In genomic region chr6:30818426-30818841, GRCh38 we compare ENCODE assay signal across 8 cellular contexts.
DNase-seq lines count a peak whose midpoint lies in the region; ATAC-seq and TF ChIP-seq lines count a peak whose summit lies in the region.

No MANE protein-coding gene starts in this region.

- H2BK5ac ChIP-seq in IMR-90 (ENCODE audit: low read depth, low read length, poor library complexity, severe bottlenecking) = peak overlapping the region; percentile 99

- no peaks in the 10 kb centered on the region for H3K27me3 ChIP-seq in BLaER1 treated with 17β-estradiol and CSF1 and Interleukin-3, amounts not matched to agents 10 nM and 100 nM
- H3K27me3 ChIP-seq in IMR-90 (ENCODE audit: control insufficient read depth, insufficient read depth, low read length) (no peaks in the 10 kb centered on the region), breast epithelium (no peaks in the 10 kb centered on the region)

- H3K36me3 Mint-ChIP-seq in natural killer cell treated with Interleukin-12 subunit alpha and Interleukin-12 subunit beta and Interleukin-15 and Interleukin-18, amount 100 ng/mL, for 72 hours = peaks cover 10% of the 10 kb centered on the region

- TF ChIP-seq POLR2A in IMR-90 (IDR thresholded peaks at IDR 0.05; ENCODE audit: low read depth, low read length) = peak; percentile 23; the same call in 1 of the 2 replicates
- TF ChIP-seq POLR2A in breast epithelium (IDR thresholded peaks at IDR 0.05) = no peak

- H4K8ac ChIP-seq in IMR-90 (ENCODE audit: low read depth in 2 of 2, low read length in 2 of 2) = peak overlapping the region; percentile 23 to 96

- H3K18ac ChIP-seq in IMR-90 (ENCODE audit: low read depth, low read length) = peak overlapping the region; percentile 86

- ATAC-seq in IMR-90 (ENCODE audit: low read depth) (peak; percentile 73), GM21717 (IDR thresholded peaks at IDR 0.05; ENCODE audit: unreplicated experiment) (no peak), HG03354 (IDR thresholded peaks at IDR 0.05; ENCODE audit: poor library complexity, severe bottlenecking, unreplicated experiment) (no peak)
- ATAC-seq in natural killer cell treated with Interleukin-12 subunit alpha and Interleukin-12 subunit beta and Interleukin-15 and Interleukin-18, amount 100 ng/mL, for 72 hours = no peak

- peak overlapping the region; percentile 87 to 92 for H3K27ac Mint-ChIP-seq in natural killer cell treated with Interleukin-12 subunit alpha and Interleukin-12 subunit beta and Interleukin-15 and Interleukin-18, amount 100 ng/mL, for 72 hours

- dilution Hi-C loops in IMR-90 (cut with HindIII; ENCODE audit: low sequenced_read_pairs, unreplicated experiment) = no loop called here

- H3K4me3 ChIP-seq in BLaER1 treated with 17β-estradiol and CSF1 and Interleukin-3, amounts not matched to agents 10 nM and 100 nM = no peak overlapping the region
- no peak overlapping the region for H3K4me3 ChIP-seq in IMR-90 (ENCODE audit: insufficient read depth, low read depth, low read length)
- H3K4me3 ChIP-seq in breast epithelium = no peak overlapping the region

- H3K9ac ChIP-seq in BLaER1 treated with 17β-estradiol and CSF1 and Interleukin-3, amounts not matched to agents 10 nM and 100 nM = peak overlapping the region in 4 of 11 experiments; percentile 28 to 77 (median 67); a peak in 7 of 22 replicates
- peak overlapping the region; percentile 53 for H3K9ac ChIP-seq in IMR-90 (ENCODE audit: low read depth, low read length)

- 60% methylated on average over 2 of the region's 3 CpGs; no CpG with 5 or more reads in 1 of the 2 experiments for WGBS in IMR-90 (ENCODE audit: extremely low coverage in 2 of 2, insufficient read length in 1 of 2), 2 experiments

- H3K23ac ChIP-seq in IMR-90 (ENCODE audit: low read depth, low read length) = peak overlapping the region; percentile 96

- no peak for TF ChIP-seq CTCF in IMR-90 (conservative IDR thresholded peaks at IDR 0.05; ENCODE audit: low read depth, low read length)
- TF ChIP-seq CTCF in breast epithelium (IDR thresholded peaks at IDR 0.05) = no peak

- H4K5ac ChIP-seq in IMR-90 (ENCODE audit: low read depth, low read length) = peak overlapping the region; percentile 87; the same call in 1 of the 2 replicates

- H3K4me1 Mint-ChIP-seq in natural killer cell treated with Interleukin-12 subunit alpha and Interleukin-12 subunit beta and Interleukin-15 and Interleukin-18, amount 100 ng/mL, for 72 hours (ENCODE audit: low read depth in 2 of 2) = peaks cover 66 to 71% of the 10 kb centered on the region in 2 donors

- intact Hi-C loops in IMR-90 (cut with micrococcal nuclease) = loop anchor here (1.0 kb wide), 1 partner anchor 66 kb away; no protein-coding TSS in a partner anchor
- intact Hi-C loops in breast epithelium (cut with DNase I; ENCODE audit: low total_unique reads) = loop anchor here (10.0 kb wide), 1 partner anchor 54 kb away; no protein-coding TSS in a partner anchor

- H3K4me3 Mint-ChIP-seq in natural killer cell treated with Interleukin-12 subunit alpha and Interleukin-12 subunit beta and Interleukin-15 and Interleukin-18, amount 100 ng/mL, for 72 hours = peak overlapping the region; percentile 86

- peak overlapping the region; percentile 88; the same call in 2 of the 3 replicates for H2BK15ac ChIP-seq in IMR-90 (ENCODE audit: low read depth, low read length)

- H2BK120ac ChIP-seq in IMR-90 (ENCODE audit: low read depth, low read length) = peak overlapping the region; percentile 97

- BruUV-seq in IMR-90 (replicated peaks; lab: Mats Ljungman, UMichigan) = no TSS peak

- H3K27me3 Mint-ChIP-seq in natural killer cell treated with Interleukin-12 subunit alpha and Interleukin-12 subunit beta and Interleukin-15 and Interleukin-18, amount 100 ng/mL, for 72 hours = no peaks in the 10 kb centered on the region

- DNase-seq in IMR-90 = peak; percentile 92
- no peak for DNase-seq in breast epithelium (ENCODE audit: low spot score in 2 of 2)
- DNase-seq in natural killer cell treated with Interleukin-12 subunit alpha and Interleukin-12 subunit beta and Interleukin-15 and Interleukin-18, amount 100 ng/mL, for 72 hours (ENCODE audit: low spot score) = no peak
- DNase-seq in medulla oblongata (ENCODE audit: extremely low spot score) = no peak
- no peak for DNase-seq in NCI-H510A treated with DMSO at 0.1 percent for 48 hours (lab: John Stamatoyannopoulos, UW)

- TF ChIP-seq RAD21 in IMR-90 (IDR thresholded peaks at IDR 0.05; ENCODE audit: low read length) = no peak

- H3K4me1 ChIP-seq in BLaER1 treated with 17β-estradiol and CSF1 and Interleukin-3, amounts not matched to agents 10 nM and 100 nM = peaks cover 15 to 99% (median 72%) of the 10 kb centered on the region in 10 experiments
- peaks cover 32% of the 10 kb centered on the region for H3K4me1 ChIP-seq in IMR-90 (ENCODE audit: control insufficient read depth, insufficient read depth, low read length)
- no peaks in the 10 kb centered on the region for H3K4me1 ChIP-seq in breast epithelium

- H3K9me1 ChIP-seq in IMR-90 (ENCODE audit: insufficient read depth, low read length) = peaks cover 32% of the 10 kb centered on the region

- H3K9me3 Mint-ChIP-seq in natural killer cell treated with Interleukin-12 subunit alpha and Interleukin-12 subunit beta and Interleukin-15 and Interleukin-18, amount 100 ng/mL, for 72 hours = no peaks in the 10 kb centered on the region

- H2AK5ac ChIP-seq in IMR-90 (ENCODE audit: low read depth, low read length) = peak overlapping the region; percentile 87

- peak overlapping the region; percentile 99 for H2BK20ac ChIP-seq in IMR-90 (ENCODE audit: low read depth, low read length)

- peak overlapping the region; percentile 96 for H4K91ac ChIP-seq in IMR-90 (ENCODE audit: insufficient read depth, low read depth, low read length)

- peak overlapping the region in 7 of 11 experiments; percentile 12 to 84 (median 73); a peak in 12 of 22 replicates for H3K4me2 ChIP-seq in BLaER1 treated with 17β-estradiol and CSF1 and Interleukin-3, amounts not matched to agents 10 nM and 100 nM
- peak overlapping the region; percentile 14; the same call in 1 of the 2 replicates for H3K4me2 ChIP-seq in IMR-90 (ENCODE audit: low read depth, low read length)

- in situ Hi-C loops in IMR-90 (cut with MboI; ENCODE audit: low sequenced_read_pairs) = loop anchor here (5.0 kb wide), 1 partner anchor 36 kb away; no protein-coding TSS in a partner anchor

- H3K56ac ChIP-seq in IMR-90 (ENCODE audit: extremely low read depth, insufficient read depth, low read length) = peak overlapping the region; percentile 67; the same call in 1 of the 2 replicates

- H2AK9ac ChIP-seq in IMR-90 (replicated peaks; ENCODE audit: low read depth, low read length, poor library complexity) = peak overlapping the region; percentile 8

- H4K20me1 ChIP-seq in BLaER1 treated with 17β-estradiol and CSF1 and Interleukin-3, amounts not matched to agents 10 nM and 100 nM = no peaks in the 10 kb centered on the region
- H4K20me1 ChIP-seq in IMR-90 (ENCODE audit: insufficient read depth, low read length) = no peaks in the 10 kb centered on the region

- H3K4ac ChIP-seq in IMR-90 (ENCODE audit: low read depth, low read length) = peak overlapping the region; percentile 93

- H3K9me3 ChIP-seq in BLaER1 treated with 17β-estradiol and CSF1 and Interleukin-3, amounts not matched to agents 10 nM and 100 nM (replicated peaks in 1 of 11) = peaks cover 0 to 19% (median 0%) of the 10 kb centered on the region in 11 experiments; a peak in 8 of 22 replicates
- H3K9me3 ChIP-seq in IMR-90 (ENCODE audit: control insufficient read depth, insufficient read depth, low read length) (no peaks in the 10 kb centered on the region), breast epithelium (no peaks in the 10 kb centered on the region)

- CTCF ChIA-PET in IMR-90 (lab: Yijun Ruan, JAX) = interaction anchor here (0.6 to 0.8 kb wide), 3 partner anchors 10 to 261 kb away, joined by 3 to 4 read pairs (median 4); no protein-coding TSS in a partner anchor

- POLR2A ChIA-PET in IMR-90 (lab: Charles Lee; ENCODE audit: unreplicated experiment) = interaction anchor here (0.6 to 1.4 kb wide), 2 partner anchors 21 to 74 kb away, joined by 3 read pairs; partner anchors contain the start of gene IER3

- peak overlapping the region in 6 of 11 experiments; percentile 17 to 92 (median 72); a peak in 11 of 22 replicates for H3K27ac ChIP-seq in BLaER1 treated with 17β-estradiol and CSF1 and Interleukin-3, amounts not matched to agents 10 nM and 100 nM
- H3K27ac ChIP-seq in IMR-90 (ENCODE audit: insufficient read depth, low read length) (peak overlapping the region; percentile 79), breast epithelium (peak overlapping the region; percentile 63 to 79)

- peaks cover 3 to 42% of the 10 kb centered on the region in 2 experiments; a peak in 3 of 4 replicates for H3K79me1 ChIP-seq in IMR-90 (ENCODE audit: low read depth in 1 of 2, low read length in 2 of 2)

- H2AFZ ChIP-seq in IMR-90 (replicated peaks; ENCODE audit: low read length, poor library complexity) = peak overlapping the region; percentile 26

- no peaks in the 10 kb centered on the region for H3K36me3 ChIP-seq in BLaER1 treated with 17β-estradiol and CSF1 and Interleukin-3, amounts not matched to agents 10 nM and 100 nM
- H3K36me3 ChIP-seq in IMR-90 (ENCODE audit: control insufficient read depth, insufficient read depth, low read length) (no peaks in the 10 kb centered on the region), breast epithelium (no peaks in the 10 kb centered on the region)

- peak overlapping the region; percentile 95 for H3K14ac ChIP-seq in IMR-90 (replicated peaks; ENCODE audit: low read depth, low read length)

TF ChIP-seq in IMR-90, 13 proteins besides CTCF, POLR2A, EP300 and RAD21:
- peak; percentile 98 for TF ChIP-seq CEBPB (IDR thresholded peaks at IDR 0.05; ENCODE audit: low read depth, low read length)
- 0 out of 2 replicates have a peak, but pooled peaks have one; percentile 12 for TF ChIP-seq SMC3 (IDR thresholded peaks at IDR 0.05; ENCODE audit: low read depth, low read length)
- peak; percentile 30; the same call in 1 of the 2 replicates for TF ChIP-seq BHLHE40 (IDR thresholded peaks at IDR 0.05; ENCODE audit: low read depth, low read length)
- TF ChIP-seq RFX5 (IDR thresholded peaks at IDR 0.05; ENCODE audit: low read depth, low read length) = no peak
- TF ChIP-seq MAFK (IDR thresholded peaks at IDR 0.05; ENCODE audit: low read depth, low read length) = peak; percentile 78
